In the genomic region with DNA sequence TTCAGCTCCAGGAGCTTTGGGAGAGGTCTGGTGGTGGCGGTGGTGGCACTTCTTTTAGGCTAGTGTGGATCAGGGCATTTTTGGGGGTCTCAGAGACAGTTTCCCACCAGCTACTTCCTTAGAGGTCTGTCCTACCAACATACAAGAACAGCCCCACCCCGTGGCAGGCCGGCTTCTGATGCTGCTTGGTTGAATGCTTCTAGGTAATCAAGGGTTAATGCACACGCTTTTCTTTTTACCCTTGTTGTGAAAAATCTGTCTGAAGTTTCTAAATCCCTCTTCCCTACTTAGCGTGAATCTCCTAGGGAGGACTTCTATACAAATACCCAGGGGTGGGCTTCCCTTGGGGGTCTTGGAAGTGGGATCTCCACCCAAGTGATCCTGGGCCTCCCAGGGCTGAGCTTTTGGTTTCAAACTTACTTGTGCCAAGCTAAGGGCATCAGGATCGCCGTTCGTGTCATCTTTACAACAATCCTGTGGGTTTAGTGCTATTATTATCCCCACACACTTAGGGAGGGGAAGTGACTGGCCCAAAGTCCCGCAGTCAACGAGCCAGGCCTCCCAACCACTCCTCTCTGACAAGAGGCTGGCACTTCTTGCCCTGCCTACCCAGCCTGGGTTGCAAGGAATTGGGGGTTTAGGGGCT, we compare ENCODE assay signal across 1 cellular context.
TF ChIP-seq lines count a peak whose summit lies in the region.

No MANE protein-coding gene starts in this region.

TF ChIP-seq in endothelial cell of umbilical vein, 7 proteins besides CTCF, POLR2A, EP300 and RAD21 (continued from another document):
- TF ChIP-seq EZH2 (IDR thresholded peaks at IDR 0.05; ENCODE audit: borderline replicate concordance, low read depth, low read length, severe bottlenecking): no peak
- no peak for TF ChIP-seq FOS (IDR thresholded peaks at IDR 0.05; ENCODE audit: borderline replicate concordance, insufficient read depth, low read length)
